In the genomic region with DNA sequence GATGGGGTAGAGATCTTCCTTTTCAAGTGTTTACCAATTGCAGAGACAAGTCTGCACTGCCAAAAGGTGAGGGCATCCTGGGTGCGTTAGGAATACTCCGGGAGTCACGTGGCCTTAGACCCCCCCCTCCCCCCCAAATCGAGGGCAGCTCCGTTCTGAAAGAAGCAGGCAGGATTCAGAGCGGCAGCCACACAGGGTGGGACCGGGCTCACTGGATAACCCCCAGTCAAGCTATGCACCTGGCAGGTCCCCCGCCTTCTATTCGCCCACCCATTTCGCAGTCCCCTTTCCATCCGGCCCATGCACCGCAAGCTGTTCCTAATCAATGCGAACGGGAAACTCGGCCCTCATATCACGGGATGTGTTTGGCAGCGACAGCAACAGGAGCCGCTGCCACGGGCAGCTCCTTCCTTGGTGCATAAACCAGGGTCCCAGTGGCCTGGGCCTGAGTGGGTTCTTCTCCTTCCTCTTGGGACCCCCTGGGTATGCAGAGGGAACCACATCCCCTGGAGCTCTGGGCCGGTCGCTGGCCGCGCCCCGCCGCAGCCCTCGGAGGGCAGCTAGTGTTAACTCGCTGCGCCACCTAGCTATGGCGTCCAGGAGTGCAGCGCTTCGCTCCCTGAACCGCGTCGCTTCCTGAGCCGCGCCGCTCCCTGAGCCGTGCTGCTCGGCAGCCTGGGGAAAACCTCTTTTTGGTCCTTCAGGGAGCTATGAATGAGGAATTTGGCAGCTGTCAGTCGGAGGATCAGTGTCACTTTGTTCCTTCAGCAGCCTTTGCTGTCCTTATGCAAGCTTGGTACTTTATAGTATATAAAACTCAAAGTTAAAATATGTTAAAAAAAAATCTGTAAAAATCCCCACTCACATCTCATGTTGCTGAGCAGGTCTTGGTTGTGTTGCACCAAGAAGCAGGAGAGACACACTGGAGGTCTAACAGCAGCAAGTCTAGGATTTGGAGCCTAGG, we compare ENCODE assay signal across 8 cellular contexts. TPM values are rescaled to one million over a fixed set of nuclear protein-coding genes. Genes with fewer than 3 reads are reported as not detected.
DNase-seq lines count a peak whose midpoint lies in the region; ATAC-seq and TF ChIP-seq lines count a peak whose summit lies in the region.

No MANE protein-coding gene starts in this region.

- H3K9me3 ChIP-seq in mucosa of descending colon = no peaks in the 10 kb centered on the region

- TF ChIP-seq CTCF in epithelial cell of proximal tubule (conservative IDR thresholded peaks at IDR 0.05; ENCODE audit: low read depth, low read length) = peak; percentile 91
- peak; percentile 94 for TF ChIP-seq CTCF in mucosa of descending colon (IDR thresholded peaks at IDR 0.05)

- H3K9me3 Mint-ChIP-seq in activated T-cell treated with anti-CD3 and anti-CD28 coated beads, Interleukin-2, amount 50 U/mL, for 24 hours = no peaks in the 10 kb centered on the region

- no peaks in the 10 kb centered on the region for H3K36me3 Mint-ChIP-seq in activated T-cell treated with anti-CD3 and anti-CD28 coated beads, Interleukin-2, amount 50 U/mL, for 24 hours (ENCODE audit: low read depth)

- ATAC-seq in mucosa of descending colon = peak; percentile 95
- no peak for ATAC-seq in HG03571 (IDR thresholded peaks at IDR 0.05; ENCODE audit: unreplicated experiment)

- DNase-seq in GF-D8 (lab: John Stamatoyannopoulos, UW) (peak; percentile 20), HuH-7.5 (ENCODE audit: low spot score) (peak; percentile 93), OCI-M2 (lab: John Stamatoyannopoulos, UW; ENCODE audit: unreplicated experiment) (peak; percentile 65), epithelial cell of proximal tubule (ENCODE audit: low read depth) (no peak), mucosa of descending colon (peak; percentile 86 to 96 (median 91))
- DNase-seq in activated T-cell treated with anti-CD3 and anti-CD28 coated beads, Interleukin-2, amount 50 U/mL, for 24 hours = peak; percentile 87
- peak; percentile 59 to 65 for DNase-seq in stimulated activated CD8-positive, alpha-beta memory T cell treated with anti-CD3 and anti-CD28 coated beads, Interleukin-2, amount 100 ng/mL, for 1 hour (ENCODE audit: low read depth in 2 of 2)

- H3K4me3 Mint-ChIP-seq in activated T-cell treated with anti-CD3 and anti-CD28 coated beads, Interleukin-2, amount 50 U/mL, for 24 hours = peak overlapping the region; percentile 70

- H3K27me3 Mint-ChIP-seq in activated T-cell treated with anti-CD3 and anti-CD28 coated beads, Interleukin-2, amount 50 U/mL, for 24 hours = peaks cover 22% of the 10 kb centered on the region

- no peak overlapping the region for H3K27ac Mint-ChIP-seq in activated T-cell treated with anti-CD3 and anti-CD28 coated beads, Interleukin-2, amount 50 U/mL, for 24 hours

- peaks cover 27% of the 10 kb centered on the region for H3K4me1 ChIP-seq in mucosa of descending colon (ENCODE audit: low read depth)

- H3K4me3 ChIP-seq in epithelial cell of proximal tubule (ENCODE audit: low read depth, low read length) = peak overlapping the region; percentile 62
- H3K4me3 ChIP-seq in mucosa of descending colon = no peak overlapping the region

- H3K36me3 ChIP-seq in mucosa of descending colon (ENCODE audit: low read depth) = no peaks in the 10 kb centered on the region

- intact Hi-C loops in mucosa of descending colon (cut with DNase I, micrococcal nuclease) = no loop called here

- H3K4me1 Mint-ChIP-seq in activated T-cell treated with anti-CD3 and anti-CD28 coated beads, Interleukin-2, amount 50 U/mL, for 24 hours (ENCODE audit: low read depth) = peaks cover 8% of the 10 kb centered on the region

RNA-seq across cellular contexts. Expression of a gene that starts 41.4 kb away (rescaled TPM):
- 4.0 and 6.9 TPM in 2 replicates for total RNA-seq in epithelial cell of proximal tubule
- 1 to 10 TPM; 1.7 to 7.6 (median 4.7) TPM for total RNA-seq in mucosa of descending colon

RNA-seq across cellular contexts. Expression of a gene that starts 55.3 kb away (rescaled TPM):
- total RNA-seq in epithelial cell of proximal tubule = 49.9 and 56.1 TPM in 2 replicates
- total RNA-seq in mucosa of descending colon = 10 to 100 TPM; 26.6 to 37.9 (median 30.0) TPM

RNA-seq across cellular contexts. Expression of a gene that starts 56.8 kb away (rescaled TPM):
- 72.2 and 114 TPM in 2 replicates for total RNA-seq in epithelial cell of proximal tubule
- total RNA-seq in mucosa of descending colon = 10 to 100 TPM; 42.2 to 58.9 (median 54.1) TPM
